In genomic region chr20:61576372-61576771, GRCh38 we compare ENCODE assay signal across 34 cellular contexts.
"Had no signal": no experiment of that assay in that cellular context is flagged by ENCODE, and none has a peak within 500 bp of the region (broad histone marks: within the 10 kb centered on the region; RNA-seq: fewer than 3 reads in every experiment).

No MANE protein-coding gene starts in this region.

- H3K4me1 ChIP-seq: ascending aorta, Peyer's patch had no signal

- H3K9me3 Mint-ChIP-seq: activated naive CD4-positive, alpha-beta T cell treated with anti-CD3 and anti-CD28 coated beads, Interleukin-2, amount 50 U/mL, for 24 hours; activated naive CD8-positive, alpha-beta T cell treated with anti-CD3 and anti-CD28 coated beads, Interleukin-2, amount 10 ng/mL, durations not matched to agents 7 days and 5 days; activated T-cell treated with anti-CD3 and anti-CD28 coated beads, Interleukin-2, amount 50 U/mL, for 24 hours; activated T-helper 2 cell treated with anti-CD3 and anti-CD28 coated beads, Interferon-gamma antibody, Interleukin-2, Interleukin-4, amounts not matched to agents 10 μg/mL and 5 μg/mL and 100 μg/mL, durations not matched to agents 14 hours and 24 hours and 36 hours; central memory CD8-positive, alpha-beta T cell; T-helper 1 cell treated with Interleukin-12 subunit alpha and Interleukin-12 subunit beta and Interleukin-4 antibody, amounts not matched to agents 30 μg/mL and 1 μg/mL, for 36 hours; T-helper 2 cell treated with Interferon-gamma antibody and Interleukin-4, amounts not matched to agents 5 μg/mL and 100 μg/mL, for 36 hours had no signal

- H3K36me3 Mint-ChIP-seq: activated naive CD4-positive, alpha-beta T cell treated with anti-CD3 and anti-CD28 coated beads, Interleukin-2, amount 50 U/mL, for 24 hours; activated naive CD8-positive, alpha-beta T cell treated with anti-CD3 and anti-CD28 coated beads, Interleukin-2, amount 10 ng/mL, durations not matched to agents 7 days and 5 days; WTC11 had no signal

- DNase-seq: activated CD4-positive, alpha-beta T cell treated with anti-CD3 and anti-CD28 coated beads for 36 hours; activated CD4-positive, alpha-beta T cell treated with anti-CD3 and anti-CD28 coated beads, Interleukin-2, amount 10 ng/mL, durations not matched to agents 7 days and 5 days; activated CD4-positive, alpha-beta T cell treated with anti-CD3 and anti-CD28 coated beads, Interleukin-2, amount 50 U/mL, for 48 hours; activated CD8-positive, alpha-beta T cell treated with anti-CD3 and anti-CD28 coated beads, Interleukin-2, amount 10 ng/mL, durations not matched to agents 7 days and 5 days; activated gamma-delta T cell; activated naive CD4-positive, alpha-beta T cell treated with Interleukin-2 at 50 U/mL for 16 hours; activated naive CD8-positive, alpha-beta T cell treated with anti-CD3 and anti-CD28 coated beads, Interleukin-2, amount 10 ng/mL, durations not matched to agents 7 days and 5 days; activated T-cell treated with anti-CD3 and anti-CD28 coated beads, Interleukin-2, amount 50 U/mL, for 24 hours; amygdala; NCI-H1092 treated with DMSO at 0.1 percent for 48 hours; NCI-H187; NCI-H2029 treated with DMSO at 0.1 percent for 48 hours; NCI-H2107; NCI-H2171; NCI-H446; NCI-H510A treated with DMSO at 0.1 percent for 48 hours; NCI-H526 treated with DMSO at 0.1 percent for 48 hours; NK-92 treated with Interleukin-12 subunit alpha and Interleukin-12 subunit beta, amount 100 ng/mL, for 24 hours; PC-3; Peyer's patch; RPMI8226; SHP77 treated with DMSO at 0.1 percent for 48 hours; SK-N-SH had no signal

- H3K4me3 Mint-ChIP-seq: activated CD4-positive, alpha-beta T cell treated with anti-CD3 and anti-CD28 coated beads for 36 hours; activated CD4-positive, alpha-beta T cell treated with anti-CD3 and anti-CD28 coated beads, Interleukin-2, amount 10 ng/mL, durations not matched to agents 7 days and 5 days; activated CD8-positive, alpha-beta T cell treated with anti-CD3 and anti-CD28 coated beads, Interleukin-2, amount 10 ng/mL, durations not matched to agents 7 days and 5 days; activated naive CD4-positive, alpha-beta T cell treated with anti-CD3 and anti-CD28 coated beads, Interleukin-2, amount 50 U/mL, for 24 hours; activated naive CD8-positive, alpha-beta T cell treated with anti-CD3 and anti-CD28 coated beads, Interleukin-2, amount 10 ng/mL, durations not matched to agents 7 days and 5 days; activated T-cell treated with anti-CD3 and anti-CD28 coated beads, Interleukin-2, amount 50 U/mL, for 24 hours; central memory CD8-positive, alpha-beta T cell; T-helper 1 cell treated with Interleukin-12 subunit alpha and Interleukin-12 subunit beta and Interleukin-4 antibody, amounts not matched to agents 30 μg/mL and 1 μg/mL, for 36 hours; T-helper 2 cell treated with Interferon-gamma antibody and Interleukin-4, amounts not matched to agents 5 μg/mL and 100 μg/mL, for 36 hours; WTC11 had no signal

- H3K36me3 ChIP-seq: ascending aorta, cardiac muscle cell, Peyer's patch, SJSA1 had no signal

- H3K27me3 Mint-ChIP-seq: activated CD4-positive, alpha-beta T cell treated with anti-CD3 and anti-CD28 coated beads, Interleukin-2, amount 10 ng/mL, durations not matched to agents 7 days and 5 days; activated naive CD4-positive, alpha-beta T cell treated with anti-CD3 and anti-CD28 coated beads, Interleukin-2, amount 50 U/mL, for 24 hours; activated naive CD8-positive, alpha-beta T cell treated with anti-CD3 and anti-CD28 coated beads, Interleukin-2, amount 10 ng/mL, durations not matched to agents 7 days and 5 days; activated T-cell treated with anti-CD3 and anti-CD28 coated beads, Interleukin-2, amount 50 U/mL, for 24 hours; central memory CD8-positive, alpha-beta T cell had no signal

- H3K9me3 ChIP-seq: ascending aorta, Peyer's patch, SJSA1, SK-N-SH had no signal

- H3K27ac ChIP-seq: ascending aorta, cardiac muscle cell, Peyer's patch, SJSA1 had no signal

- H3K27ac Mint-ChIP-seq: activated CD4-positive, alpha-beta T cell treated with anti-CD3 and anti-CD28 coated beads for 36 hours; activated CD4-positive, alpha-beta T cell treated with anti-CD3 and anti-CD28 coated beads, Interleukin-2, amount 10 ng/mL, durations not matched to agents 7 days and 5 days; activated CD8-positive, alpha-beta T cell treated with anti-CD3 and anti-CD28 coated beads, Interleukin-2, amount 10 ng/mL, durations not matched to agents 7 days and 5 days; activated naive CD4-positive, alpha-beta T cell treated with anti-CD3 and anti-CD28 coated beads, Interleukin-2, amount 50 U/mL, for 24 hours; activated naive CD8-positive, alpha-beta T cell treated with anti-CD3 and anti-CD28 coated beads, Interleukin-2, amount 10 ng/mL, durations not matched to agents 7 days and 5 days; activated T-cell treated with anti-CD3 and anti-CD28 coated beads, Interleukin-2, amount 50 U/mL, for 24 hours; activated T-helper 2 cell treated with anti-CD3 and anti-CD28 coated beads, Interferon-gamma antibody, Interleukin-2, Interleukin-4, amounts not matched to agents 10 μg/mL and 5 μg/mL and 100 μg/mL, durations not matched to agents 14 hours and 24 hours and 36 hours; T-helper 1 cell treated with Interleukin-12 subunit alpha and Interleukin-12 subunit beta and Interleukin-4 antibody, amounts not matched to agents 30 μg/mL and 1 μg/mL, for 36 hours; T-helper 2 cell treated with Interferon-gamma antibody and Interleukin-4, amounts not matched to agents 5 μg/mL and 100 μg/mL, for 36 hours; WTC11 had no signal

- H3K4me3 ChIP-seq: ascending aorta, cardiac muscle cell, Peyer's patch, SJSA1 had no signal

- H3K4me2 ChIP-seq: SK-N-SH had no signal

- FAIRE-seq: TTC549 had no signal

- ATAC-seq: activated CD4-positive, alpha-beta T cell treated with anti-CD3 and anti-CD28 coated beads for 36 hours; activated CD4-positive, CD25-positive, alpha-beta regulatory T cell treated with anti-CD3 and anti-CD28 coated beads, Interleukin-2, amount 50 U/mL, for 24 hours; activated CD8-positive, alpha-beta T cell treated with anti-CD3 and anti-CD28 coated beads, Interleukin-2, amount 10 ng/mL, durations not matched to agents 7 days and 5 days; PC-3; WTC11 had no signal

- H3K9ac ChIP-seq: SK-N-SH had no signal

- H3K27me3 ChIP-seq: ascending aorta, cardiac muscle cell, Peyer's patch had no signal

- H3K4me1 Mint-ChIP-seq: activated CD4-positive, alpha-beta T cell treated with anti-CD3 and anti-CD28 coated beads for 36 hours; activated CD4-positive, alpha-beta T cell treated with anti-CD3 and anti-CD28 coated beads, Interleukin-2, amount 10 ng/mL, durations not matched to agents 7 days and 5 days; activated naive CD4-positive, alpha-beta T cell treated with anti-CD3 and anti-CD28 coated beads, Interleukin-2, amount 50 U/mL, for 24 hours; activated naive CD8-positive, alpha-beta T cell treated with anti-CD3 and anti-CD28 coated beads, Interleukin-2, amount 10 ng/mL, durations not matched to agents 7 days and 5 days; central memory CD8-positive, alpha-beta T cell; WTC11 had no signal
